Comparison of ENCODE assay signal across 8 cellular contexts in genomic region chr19:49680473-49681351, GRCh38. TPM values are rescaled to one million over a fixed set of nuclear protein-coding genes. Genes with fewer than 3 reads are reported as not detected.
DNase-seq lines count a peak whose midpoint lies in the region; ATAC-seq and TF ChIP-seq lines count a peak whose summit lies in the region.

No MANE protein-coding gene starts in this region.

- peak; percentile 18 for ATAC-seq in CD4-positive, alpha-beta T cell (ENCODE audit: poor library complexity)
- no peak for ATAC-seq in HG02884 (IDR thresholded peaks at IDR 0.05; ENCODE audit: unreplicated experiment)

- peak; percentile 98 for TF ChIP-seq CTCF in CD4-positive, alpha-beta T cell (IDR thresholded peaks at IDR 0.05)
- TF ChIP-seq CTCF in mesothelial cell of epicardium (IDR thresholded peaks at IDR 0.05; ENCODE audit: unreplicated experiment): peak; percentile 98

- peak; percentile 88 to 97 (median 95) for DNase-seq in CD4-positive, alpha-beta T cell
- DNase-seq in HUDEP-2 (lab: John Stamatoyannopoulos, UW; ENCODE audit: unreplicated experiment in 76 of 76) (peak in 72 of 76 experiments; percentile 57 to 97 (median 88)), NOMO-1 (lab: John Stamatoyannopoulos, UW; ENCODE audit: unreplicated experiment in 2 of 2) (peak; percentile 80 to 95), mesothelial cell of epicardium (ENCODE audit: low spot score in 2 of 2, unreplicated experiment in 2 of 2) (peak; percentile 92 to 99)
- DNase-seq in activated CD8-positive, alpha-beta memory T cell treated with anti-CD3 and anti-CD28 coated beads, Interleukin-2, amount 50 U/mL, for 24 hours (ENCODE audit: extremely low read depth): peak; percentile 81
- DNase-seq in stimulated activated CD8-positive, alpha-beta memory T cell treated with anti-CD3 and anti-CD28 coated beads, Interleukin-15, amount 100 ng/mL, for 48 hours (ENCODE audit: low read depth in 2 of 2): peak; percentile 89 to 90

- intact Hi-C loops in CD4-positive, alpha-beta T cell (cut with DNase I, micrococcal nuclease): loop anchor here (1.0 to 2.0 kb wide), 6 partner anchors 38 to 454 kb away; no protein-coding TSS in a partner anchor

- H3K4me3 ChIP-seq in endocrine pancreas (ENCODE audit: control insufficient read depth, insufficient read depth, low read length): no peak overlapping the region

- POLR2A ChIA-PET in CD4-positive, alpha-beta T cell (lab: Charles Lee): interaction anchor here (0.6 to 1.6 kb wide), 6 partner anchors 9 to 212 kb away, joined by 3 to 7 read pairs (median 3); partner anchors contain the start of genes ADM5 and RPS11

- peak overlapping the region; percentile 57 for H3K4me3 Mint-ChIP-seq in CD4-positive, alpha-beta T cell
- H3K4me3 Mint-ChIP-seq in mesothelial cell of epicardium: peak overlapping the region; percentile 47

- H3K4me1 ChIP-seq in endocrine pancreas (ENCODE audit: control insufficient read depth, insufficient read depth, low read length): no peaks in the 10 kb centered on the region

- no peaks in the 10 kb centered on the region for H3K9me3 Mint-ChIP-seq in CD4-positive, alpha-beta T cell
- H3K9me3 Mint-ChIP-seq in mesothelial cell of epicardium: no peaks in the 10 kb centered on the region

- CTCF ChIA-PET in CD4-positive, alpha-beta T cell (lab: Charles Lee): interaction anchor here (0.6 to 1.6 kb wide), 19 partner anchors 9 to 892 kb away, joined by 3 to 7 read pairs (median 4); partner anchors contain the start of genes BCL2L12, CPT1C, IRF3 and PRR12

- peaks cover 38% of the 10 kb centered on the region for H3K4me1 Mint-ChIP-seq in CD4-positive, alpha-beta T cell (ENCODE audit: low read depth)
- H3K4me1 Mint-ChIP-seq in mesothelial cell of epicardium: peaks cover 22% of the 10 kb centered on the region

- no peaks in the 10 kb centered on the region for H3K27me3 ChIP-seq in CD4-positive, alpha-beta T cell (ENCODE audit: control insufficient read depth, insufficient read depth, low read length)
- no peaks in the 10 kb centered on the region for H3K27me3 ChIP-seq in endocrine pancreas (ENCODE audit: control insufficient read depth, insufficient read depth, low read length)

- H3K36me3 Mint-ChIP-seq in CD4-positive, alpha-beta T cell (ENCODE audit: low read depth): peaks cover 68% of the 10 kb centered on the region
- peaks cover 15% of the 10 kb centered on the region for H3K36me3 Mint-ChIP-seq in mesothelial cell of epicardium

- H3K27me3 Mint-ChIP-seq in CD4-positive, alpha-beta T cell: no peaks in the 10 kb centered on the region
- no peaks in the 10 kb centered on the region for H3K27me3 Mint-ChIP-seq in mesothelial cell of epicardium (ENCODE audit: low read depth)

- peak overlapping the region; percentile 34 for H3K9ac ChIP-seq in endocrine pancreas (ENCODE audit: control insufficient read depth, insufficient read depth, low read length)

- peak overlapping the region; percentile 35 for H3K27ac ChIP-seq in CD4-positive, alpha-beta T cell (ENCODE audit: low read depth, low read length)

- H3K27ac Mint-ChIP-seq in CD4-positive, alpha-beta T cell: peak overlapping the region; percentile 53
- peak overlapping the region; percentile 91 for H3K27ac Mint-ChIP-seq in mesothelial cell of epicardium

- H3K36me3 ChIP-seq in endocrine pancreas (ENCODE audit: control insufficient read depth, insufficient read depth, low read length): peaks cover 2% of the 10 kb centered on the region

- H3K9me3 ChIP-seq in CD4-positive, alpha-beta T cell (ENCODE audit: control insufficient read depth, low read length): no peaks in the 10 kb centered on the region
- no peaks in the 10 kb centered on the region for H3K9me3 ChIP-seq in endocrine pancreas (ENCODE audit: control insufficient read depth, low read length)

RNA-seq across cellular contexts. Expression of gene PRMT1, which starts 3.6 kb away (rescaled TPM):
- 10 to 100 TPM; 41.5 to 46.4 TPM for total RNA-seq in CD4-positive, alpha-beta T cell
- 273 to 283 TPM (median 280 TPM) in 3 replicates for total RNA-seq in mesothelial cell of epicardium

RNA-seq across cellular contexts. Expression of gene ADM5, which starts 8.7 kb away (rescaled TPM):
- total RNA-seq in CD4-positive, alpha-beta T cell: 1 to 10 TPM; 2.1 to 2.5 TPM
- 10.4 to 10.5 TPM (median 10.4 TPM) in 3 replicates for total RNA-seq in mesothelial cell of epicardium

RNA-seq across cellular contexts. Expression of gene CPT1C, which starts 10.2 kb away (rescaled TPM):
- total RNA-seq in CD4-positive, alpha-beta T cell: under 1 TPM; 0.47 to 0.59 TPM
- total RNA-seq in mesothelial cell of epicardium: 60.3 to 62.5 TPM (median 60.9 TPM) in 3 replicates

RNA-seq across cellular contexts. Expression of gene BCL2L12, which starts 15.0 kb away (rescaled TPM):
- 10 to 100 TPM in 1 of 2 experiments, 1 to 10 TPM in 1; 9.9 to 11.3 TPM for total RNA-seq in CD4-positive, alpha-beta T cell
- 44.5 to 46.0 TPM (median 44.7 TPM) in 3 replicates for total RNA-seq in mesothelial cell of epicardium

RNA-seq across cellular contexts. Expression of gene IRF3, which starts 15.1 kb away (rescaled TPM):
- total RNA-seq in CD4-positive, alpha-beta T cell: 100 to 1,000 TPM; 109 to 119 TPM
- total RNA-seq in mesothelial cell of epicardium: 89.4 to 101 TPM (median 95.0 TPM) in 3 replicates

Comparison
In these comparisons a context has a peak if more than half of its experiments do, and no peak if none do; other contexts are left out.
1. RNA of gene CPT1C, which starts 10.2 kb away (total RNA-seq): 60.3 to 62.5 TPM in mesothelial cell of epicardium; 0.47 to 0.59 TPM in CD4-positive, alpha-beta T cell; every median in the first group is over 10 times any median in the second.
2. Peak in every context shown above with its lines, with median percentiles within 50 percentile points of each other: DNase-seq.